Comparison of ENCODE assay signal across 2 cellular contexts in the genomic region with DNA sequence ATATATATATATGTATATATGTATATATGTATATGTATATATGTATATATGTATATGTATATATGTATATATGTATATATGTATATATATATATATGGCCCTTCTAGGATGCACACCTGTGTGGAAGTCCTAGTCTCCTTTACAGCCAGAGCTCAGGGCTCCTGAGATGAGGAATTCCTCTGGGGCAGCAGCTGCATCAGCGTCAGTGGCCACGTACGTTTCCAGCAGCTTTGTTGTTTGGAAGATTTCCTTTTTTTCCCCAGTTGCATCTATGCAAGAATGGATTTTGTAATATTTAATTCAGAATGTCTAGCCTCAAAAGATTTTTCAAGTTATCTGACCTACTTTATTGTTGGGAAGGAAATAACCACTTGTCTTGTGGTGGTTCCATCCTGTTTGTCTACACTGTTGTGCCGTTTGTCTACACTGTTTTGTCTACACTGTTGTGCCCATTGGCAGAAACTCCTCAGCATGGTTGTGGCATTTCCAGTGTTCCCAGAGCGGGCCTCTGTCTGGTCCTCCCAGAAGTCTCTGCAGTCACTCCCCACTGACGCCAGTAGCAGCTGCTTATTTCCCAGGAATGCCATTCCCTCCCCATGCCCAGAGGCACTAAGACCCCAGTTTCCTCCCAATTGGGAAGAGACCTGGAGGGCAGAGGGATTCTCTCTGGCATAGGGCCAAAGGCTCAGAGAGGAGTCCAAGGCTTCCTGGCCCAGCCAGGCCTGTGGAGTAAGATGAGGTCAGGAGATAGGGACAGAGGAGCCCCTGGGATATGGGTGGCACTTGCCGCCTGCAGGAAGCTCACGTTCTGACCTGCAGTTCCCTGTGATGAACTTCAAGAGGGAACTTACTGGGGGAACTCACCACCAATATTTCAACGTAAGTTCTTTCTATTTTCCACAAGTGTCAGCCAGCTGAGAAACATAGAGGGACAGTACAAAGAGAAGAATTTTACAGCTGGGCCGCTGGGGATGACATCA.
TF ChIP-seq lines count a peak whose summit lies in the region.

No MANE protein-coding gene starts in this region.

TF ChIP-seq in K562, 482 proteins besides CTCF, POLR2A, EP300 and RAD21:
- TF ChIP-seq, protein P1, sequence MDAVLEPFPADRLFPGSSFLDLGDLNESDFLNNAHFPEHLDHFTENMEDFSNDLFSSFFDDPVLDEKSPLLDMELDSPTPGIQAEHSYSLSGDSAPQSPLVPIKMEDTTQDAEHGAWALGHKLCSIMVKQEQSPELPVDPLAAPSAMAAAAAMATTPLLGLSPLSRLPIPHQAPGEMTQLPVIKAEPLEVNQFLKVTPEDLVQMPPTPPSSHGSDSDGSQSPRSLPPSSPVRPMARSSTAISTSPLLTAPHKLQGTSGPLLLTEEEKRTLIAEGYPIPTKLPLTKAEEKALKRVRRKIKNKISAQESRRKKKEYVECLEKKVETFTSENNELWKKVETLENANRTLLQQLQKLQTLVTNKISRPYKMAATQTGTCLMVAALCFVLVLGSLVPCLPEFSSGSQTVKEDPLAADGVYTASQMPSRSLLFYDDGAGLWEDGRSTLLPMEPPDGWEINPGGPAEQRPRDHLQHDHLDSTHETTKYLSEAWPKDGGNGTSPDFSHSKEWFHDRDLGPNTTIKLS (IDR thresholded peaks at IDR 0.05; ENCODE audit: borderline replicate concordance, low read depth), result no peak
- TF ChIP-seq NFIC (IDR thresholded peaks at IDR 0.05), result peak; percentile 40

TF ChIP-seq in HepG2, 621 proteins besides CTCF, POLR2A, EP300 and RAD21 (continues in another document):
- no peak for TF ChIP-seq ZNF143 (CRISPR knock-in tag; IDR thresholded peaks at IDR 0.05)
- 0 out of 2 replicates have a peak, but pooled peaks have one; percentile 33 for TF ChIP-seq HDAC1 (CRISPR knock-in tag; IDR thresholded peaks at IDR 0.05)
- TF ChIP-seq, protein P2, sequence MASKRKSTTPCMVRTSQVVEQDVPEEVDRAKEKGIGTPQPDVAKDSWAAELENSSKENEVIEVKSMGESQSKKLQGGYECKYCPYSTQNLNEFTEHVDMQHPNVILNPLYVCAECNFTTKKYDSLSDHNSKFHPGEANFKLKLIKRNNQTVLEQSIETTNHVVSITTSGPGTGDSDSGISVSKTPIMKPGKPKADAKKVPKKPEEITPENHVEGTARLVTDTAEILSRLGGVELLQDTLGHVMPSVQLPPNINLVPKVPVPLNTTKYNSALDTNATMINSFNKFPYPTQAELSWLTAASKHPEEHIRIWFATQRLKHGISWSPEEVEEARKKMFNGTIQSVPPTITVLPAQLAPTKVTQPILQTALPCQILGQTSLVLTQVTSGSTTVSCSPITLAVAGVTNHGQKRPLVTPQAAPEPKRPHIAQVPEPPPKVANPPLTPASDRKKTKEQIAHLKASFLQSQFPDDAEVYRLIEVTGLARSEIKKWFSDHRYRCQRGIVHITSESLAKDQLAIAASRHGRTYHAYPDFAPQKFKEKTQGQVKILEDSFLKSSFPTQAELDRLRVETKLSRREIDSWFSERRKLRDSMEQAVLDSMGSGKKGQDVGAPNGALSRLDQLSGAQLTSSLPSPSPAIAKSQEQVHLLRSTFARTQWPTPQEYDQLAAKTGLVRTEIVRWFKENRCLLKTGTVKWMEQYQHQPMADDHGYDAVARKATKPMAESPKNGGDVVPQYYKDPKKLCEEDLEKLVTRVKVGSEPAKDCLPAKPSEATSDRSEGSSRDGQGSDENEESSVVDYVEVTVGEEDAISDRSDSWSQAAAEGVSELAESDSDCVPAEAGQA (IDR thresholded peaks at IDR 0.05; ENCODE audit: low read depth), result no peak
- TF ChIP-seq, protein P2 (CRISPR knock-in tag; IDR thresholded peaks at IDR 0.05; ENCODE audit: borderline replicate concordance), result no peak
- TF ChIP-seq ZNF572 (CRISPR knock-in tag; IDR thresholded peaks at IDR 0.05), result 0 out of 2 replicates have a peak, but pooled peaks have one; percentile 31
- TF ChIP-seq, protein P3, sequence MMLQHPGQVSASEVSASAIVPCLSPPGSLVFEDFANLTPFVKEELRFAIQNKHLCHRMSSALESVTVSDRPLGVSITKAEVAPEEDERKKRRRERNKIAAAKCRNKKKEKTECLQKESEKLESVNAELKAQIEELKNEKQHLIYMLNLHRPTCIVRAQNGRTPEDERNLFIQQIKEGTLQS (CRISPR knock-in tag; IDR thresholded peaks at IDR 0.05), result 0 out of 2 replicates have a peak, but pooled peaks have one; percentile 25
- TF ChIP-seq, protein P4, sequence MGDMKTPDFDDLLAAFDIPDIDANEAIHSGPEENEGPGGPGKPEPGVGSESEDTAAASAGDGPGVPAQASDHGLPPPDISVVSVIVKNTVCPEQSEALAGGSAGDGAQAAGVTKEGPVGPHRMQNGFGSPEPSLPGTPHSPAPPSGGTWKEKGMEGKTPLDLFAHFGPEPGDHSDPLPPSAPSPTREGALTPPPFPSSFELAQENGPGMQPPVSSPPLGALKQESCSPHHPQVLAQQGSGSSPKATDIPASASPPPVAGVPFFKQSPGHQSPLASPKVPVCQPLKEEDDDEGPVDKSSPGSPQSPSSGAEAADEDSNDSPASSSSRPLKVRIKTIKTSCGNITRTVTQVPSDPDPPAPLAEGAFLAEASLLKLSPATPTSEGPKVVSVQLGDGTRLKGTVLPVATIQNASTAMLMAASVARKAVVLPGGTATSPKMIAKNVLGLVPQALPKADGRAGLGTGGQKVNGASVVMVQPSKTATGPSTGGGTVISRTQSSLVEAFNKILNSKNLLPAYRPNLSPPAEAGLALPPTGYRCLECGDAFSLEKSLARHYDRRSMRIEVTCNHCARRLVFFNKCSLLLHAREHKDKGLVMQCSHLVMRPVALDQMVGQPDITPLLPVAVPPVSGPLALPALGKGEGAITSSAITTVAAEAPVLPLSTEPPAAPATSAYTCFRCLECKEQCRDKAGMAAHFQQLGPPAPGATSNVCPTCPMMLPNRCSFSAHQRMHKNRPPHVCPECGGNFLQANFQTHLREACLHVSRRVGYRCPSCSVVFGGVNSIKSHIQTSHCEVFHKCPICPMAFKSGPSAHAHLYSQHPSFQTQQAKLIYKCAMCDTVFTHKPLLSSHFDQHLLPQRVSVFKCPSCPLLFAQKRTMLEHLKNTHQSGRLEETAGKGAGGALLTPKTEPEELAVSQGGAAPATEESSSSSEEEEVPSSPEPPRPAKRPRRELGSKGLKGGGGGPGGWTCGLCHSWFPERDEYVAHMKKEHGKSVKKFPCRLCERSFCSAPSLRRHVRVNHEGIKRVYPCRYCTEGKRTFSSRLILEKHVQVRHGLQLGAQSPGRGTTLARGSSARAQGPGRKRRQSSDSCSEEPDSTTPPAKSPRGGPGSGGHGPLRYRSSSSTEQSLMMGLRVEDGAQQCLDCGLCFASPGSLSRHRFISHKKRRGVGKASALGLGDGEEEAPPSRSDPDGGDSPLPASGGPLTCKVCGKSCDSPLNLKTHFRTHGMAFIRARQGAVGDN (CRISPR knock-in tag; IDR thresholded peaks at IDR 0.05), result peak; percentile 33
- TF ChIP-seq RFX1 (IDR thresholded peaks at IDR 0.05), result no peak
- TF ChIP-seq MTA3 (CRISPR knock-in tag; IDR thresholded peaks at IDR 0.05), result no peak
- no peak for TF ChIP-seq NRL (CRISPR knock-in tag; IDR thresholded peaks at IDR 0.05; ENCODE audit: borderline replicate concordance)
- TF ChIP-seq NCOA5 (CRISPR knock-in tag; IDR thresholded peaks at IDR 0.05), result no peak
- TF ChIP-seq FOXK2 (IDR thresholded peaks at IDR 0.05), result no peak
- no peak for TF ChIP-seq ZNF782 (CRISPR knock-in tag; IDR thresholded peaks at IDR 0.05; ENCODE audit: borderline replicate concordance)
- no peak for TF ChIP-seq ZNF547 (CRISPR knock-in tag; IDR thresholded peaks at IDR 0.05)
- no peak for TF ChIP-seq ZFYVE20 (CRISPR knock-in tag; IDR thresholded peaks at IDR 0.05; ENCODE audit: borderline replicate concordance, low read depth)
- no peak for TF ChIP-seq PTBP1 (IDR thresholded peaks at IDR 0.05; ENCODE audit: low read depth, low read length, poor library complexity, severe bottlenecking)
- TF ChIP-seq U2AF2 (IDR thresholded peaks at IDR 0.05; ENCODE audit: low read depth, low read length), result no peak
- TF ChIP-seq MAFF (IDR thresholded peaks at IDR 0.05; ENCODE audit: low read depth, low read length), result no peak
- no peak for TF ChIP-seq HOXA3 (CRISPR knock-in tag; IDR thresholded peaks at IDR 0.05)
- TF ChIP-seq, protein P5, sequence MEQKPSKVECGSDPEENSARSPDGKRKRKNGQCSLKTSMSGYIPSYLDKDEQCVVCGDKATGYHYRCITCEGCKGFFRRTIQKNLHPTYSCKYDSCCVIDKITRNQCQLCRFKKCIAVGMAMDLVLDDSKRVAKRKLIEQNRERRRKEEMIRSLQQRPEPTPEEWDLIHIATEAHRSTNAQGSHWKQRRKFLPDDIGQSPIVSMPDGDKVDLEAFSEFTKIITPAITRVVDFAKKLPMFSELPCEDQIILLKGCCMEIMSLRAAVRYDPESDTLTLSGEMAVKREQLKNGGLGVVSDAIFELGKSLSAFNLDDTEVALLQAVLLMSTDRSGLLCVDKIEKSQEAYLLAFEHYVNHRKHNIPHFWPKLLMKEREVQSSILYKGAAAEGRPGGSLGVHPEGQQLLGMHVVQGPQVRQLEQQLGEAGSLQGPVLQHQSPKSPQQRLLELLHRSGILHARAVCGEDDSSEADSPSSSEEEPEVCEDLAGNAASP (CRISPR knock-in tag; IDR thresholded peaks at IDR 0.05; ENCODE audit: borderline replicate concordance), result no peak
- TF ChIP-seq MEF2D (CRISPR knock-in tag; IDR thresholded peaks at IDR 0.05), result 0 out of 2 replicates have a peak, but pooled peaks have one; percentile 16
- TF ChIP-seq ZNF138 (CRISPR knock-in tag; IDR thresholded peaks at IDR 0.05; ENCODE audit: low read depth), result no peak
- TF ChIP-seq, protein P6, sequence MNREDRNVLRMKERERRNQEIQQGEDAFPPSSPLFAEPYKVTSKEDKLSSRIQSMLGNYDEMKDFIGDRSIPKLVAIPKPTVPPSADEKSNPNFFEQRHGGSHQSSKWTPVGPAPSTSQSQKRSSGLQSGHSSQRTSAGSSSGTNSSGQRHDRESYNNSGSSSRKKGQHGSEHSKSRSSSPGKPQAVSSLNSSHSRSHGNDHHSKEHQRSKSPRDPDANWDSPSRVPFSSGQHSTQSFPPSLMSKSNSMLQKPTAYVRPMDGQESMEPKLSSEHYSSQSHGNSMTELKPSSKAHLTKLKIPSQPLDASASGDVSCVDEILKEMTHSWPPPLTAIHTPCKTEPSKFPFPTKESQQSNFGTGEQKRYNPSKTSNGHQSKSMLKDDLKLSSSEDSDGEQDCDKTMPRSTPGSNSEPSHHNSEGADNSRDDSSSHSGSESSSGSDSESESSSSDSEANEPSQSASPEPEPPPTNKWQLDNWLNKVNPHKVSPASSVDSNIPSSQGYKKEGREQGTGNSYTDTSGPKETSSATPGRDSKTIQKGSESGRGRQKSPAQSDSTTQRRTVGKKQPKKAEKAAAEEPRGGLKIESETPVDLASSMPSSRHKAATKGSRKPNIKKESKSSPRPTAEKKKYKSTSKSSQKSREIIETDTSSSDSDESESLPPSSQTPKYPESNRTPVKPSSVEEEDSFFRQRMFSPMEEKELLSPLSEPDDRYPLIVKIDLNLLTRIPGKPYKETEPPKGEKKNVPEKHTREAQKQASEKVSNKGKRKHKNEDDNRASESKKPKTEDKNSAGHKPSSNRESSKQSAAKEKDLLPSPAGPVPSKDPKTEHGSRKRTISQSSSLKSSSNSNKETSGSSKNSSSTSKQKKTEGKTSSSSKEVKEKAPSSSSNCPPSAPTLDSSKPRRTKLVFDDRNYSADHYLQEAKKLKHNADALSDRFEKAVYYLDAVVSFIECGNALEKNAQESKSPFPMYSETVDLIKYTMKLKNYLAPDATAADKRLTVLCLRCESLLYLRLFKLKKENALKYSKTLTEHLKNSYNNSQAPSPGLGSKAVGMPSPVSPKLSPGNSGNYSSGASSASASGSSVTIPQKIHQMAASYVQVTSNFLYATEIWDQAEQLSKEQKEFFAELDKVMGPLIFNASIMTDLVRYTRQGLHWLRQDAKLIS (CRISPR knock-in tag; IDR thresholded peaks at IDR 0.05), result no peak
- TF ChIP-seq, protein P7, sequence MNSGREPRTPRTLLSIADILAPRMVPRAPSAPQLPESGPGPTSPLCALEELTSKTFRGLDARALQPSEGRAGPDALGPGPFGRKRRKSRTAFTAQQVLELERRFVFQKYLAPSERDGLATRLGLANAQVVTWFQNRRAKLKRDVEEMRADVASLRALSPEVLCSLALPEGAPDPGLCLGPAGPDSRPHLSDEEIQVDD (CRISPR knock-in tag; IDR thresholded peaks at IDR 0.05; ENCODE audit: borderline replicate concordance), result no peak
- TF ChIP-seq, protein P8, sequence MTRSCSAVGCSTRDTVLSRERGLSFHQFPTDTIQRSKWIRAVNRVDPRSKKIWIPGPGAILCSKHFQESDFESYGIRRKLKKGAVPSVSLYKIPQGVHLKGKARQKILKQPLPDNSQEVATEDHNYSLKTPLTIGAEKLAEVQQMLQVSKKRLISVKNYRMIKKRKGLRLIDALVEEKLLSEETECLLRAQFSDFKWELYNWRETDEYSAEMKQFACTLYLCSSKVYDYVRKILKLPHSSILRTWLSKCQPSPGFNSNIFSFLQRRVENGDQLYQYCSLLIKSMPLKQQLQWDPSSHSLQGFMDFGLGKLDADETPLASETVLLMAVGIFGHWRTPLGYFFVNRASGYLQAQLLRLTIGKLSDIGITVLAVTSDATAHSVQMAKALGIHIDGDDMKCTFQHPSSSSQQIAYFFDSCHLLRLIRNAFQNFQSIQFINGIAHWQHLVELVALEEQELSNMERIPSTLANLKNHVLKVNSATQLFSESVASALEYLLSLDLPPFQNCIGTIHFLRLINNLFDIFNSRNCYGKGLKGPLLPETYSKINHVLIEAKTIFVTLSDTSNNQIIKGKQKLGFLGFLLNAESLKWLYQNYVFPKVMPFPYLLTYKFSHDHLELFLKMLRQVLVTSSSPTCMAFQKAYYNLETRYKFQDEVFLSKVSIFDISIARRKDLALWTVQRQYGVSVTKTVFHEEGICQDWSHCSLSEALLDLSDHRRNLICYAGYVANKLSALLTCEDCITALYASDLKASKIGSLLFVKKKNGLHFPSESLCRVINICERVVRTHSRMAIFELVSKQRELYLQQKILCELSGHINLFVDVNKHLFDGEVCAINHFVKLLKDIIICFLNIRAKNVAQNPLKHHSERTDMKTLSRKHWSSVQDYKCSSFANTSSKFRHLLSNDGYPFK (CRISPR knock-in tag; IDR thresholded peaks at IDR 0.05; ENCODE audit: borderline replicate concordance), result no peak
- no peak for TF ChIP-seq ZNF354B (CRISPR knock-in tag; IDR thresholded peaks at IDR 0.05)
- TF ChIP-seq, protein P9, sequence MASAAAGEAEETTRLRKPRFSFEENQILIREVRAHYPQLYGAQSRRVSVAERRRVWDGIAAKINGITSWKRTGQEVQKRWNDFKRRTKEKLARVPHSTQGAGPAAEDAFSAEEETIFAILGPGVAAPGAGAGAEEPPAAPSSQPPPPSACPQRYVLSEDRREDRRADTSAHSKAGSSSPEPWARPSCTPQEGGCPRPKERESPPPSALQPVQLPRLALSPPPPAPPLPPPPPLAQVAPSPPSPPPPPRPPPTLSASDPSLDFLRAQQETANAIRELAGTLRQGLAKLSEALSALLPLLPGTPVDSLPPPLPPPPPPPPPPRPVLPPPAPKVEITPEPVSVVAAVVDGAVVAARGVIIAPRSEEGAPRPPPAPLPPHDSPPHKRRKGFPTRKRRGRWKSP (CRISPR knock-in tag; IDR thresholded peaks at IDR 0.05), result no peak
